8 cellular contexts compared by ENCODE assay signal in genomic region chr1:247331526-247332214, GRCh38. TPM values are rescaled to one million over a fixed set of nuclear protein-coding genes. Genes with fewer than 3 reads are reported as not detected.
DNase-seq lines count a peak whose midpoint lies in the region; ATAC-seq, FAIRE-seq and TF ChIP-seq lines count a peak whose summit lies in the region.

ZNF496 (minus strand) TSS chr1:247331867; CDS start chr1:247329578, 2,289 bp downstream.

- H3K9me3 Mint-ChIP-seq in CD4-positive, alpha-beta memory T cell, result no peaks in the 10 kb centered on the region

- H4K8ac ChIP-seq in H1 (ENCODE audit: extremely low read depth, insufficient read depth, low read length) (peak within 1 kb of the TSS; percentile 86), mesenchymal stem cell (ENCODE audit: low read length) (peak within 1 kb of the TSS; percentile 85)

- TF ChIP-seq EP300 in H1 (IDR thresholded peaks at IDR 0.05; ENCODE audit: borderline replicate concordance in 1 of 2, low read depth in 2 of 2, low read length in 2 of 2), result no peak

- H4K91ac ChIP-seq in H1 (replicated peaks; ENCODE audit: insufficient read length, low read length) (peak within 1 kb of the TSS; percentile 86), mesenchymal stem cell (ENCODE audit: low read length) (peak within 1 kb of the TSS; percentile 76)

- no peaks in the 10 kb centered on the region for H3K36me3 ChIP-seq in CD4-positive, alpha-beta memory T cell (ENCODE audit: insufficient read depth, low read length)
- peaks cover 21 to 31% (median 25%) of the 10 kb centered on the region in 4 experiments; a peak in 7 of 8 replicates for H3K36me3 ChIP-seq in H1 (ENCODE audit: control insufficient read depth in 2 of 4, insufficient read depth in 4 of 4, low read length in 3 of 4)
- peaks cover 33 to 48% of the 10 kb centered on the region in 2 experiments for H3K36me3 ChIP-seq in mesenchymal stem cell (ENCODE audit: control insufficient read depth in 1 of 2, insufficient read depth in 2 of 2, low read depth in 1 of 2, low read length in 2 of 2)

- H3K27ac ChIP-seq in CD4-positive, alpha-beta memory T cell (ENCODE audit: low read depth, low read length), result peak within 1 kb of the TSS; percentile 31
- H3K27ac ChIP-seq in H1 (ENCODE audit: low read depth, low read length), result peak within 1 kb of the TSS; percentile 87
- H3K27ac ChIP-seq in mesenchymal stem cell (ENCODE audit: low read length, poor library complexity, severe bottlenecking), result peak within 1 kb of the TSS; percentile 70

- FAIRE-seq in H1 (lab: Jason Lieb, UNC), result no peak

- peak within 1 kb of the TSS; percentile 86 to 92 for H3K4me2 ChIP-seq in H1 (ENCODE audit: insufficient read depth in 1 of 2, low read depth in 2 of 2, low read length in 2 of 2)
- peak within 1 kb of the TSS; percentile 93 for H3K4me2 ChIP-seq in mesenchymal stem cell (ENCODE audit: low read length, poor library complexity, severe bottlenecking)

- peak; percentile 48 to 65 (median 53) for DNase-seq in CD4-positive, alpha-beta memory T cell
- DNase-seq in NCI-H748 (lab: John Stamatoyannopoulos, UW; ENCODE audit: unreplicated experiment), result peak; percentile 87
- peak; percentile 88 for DNase-seq in activated CD8-positive, alpha-beta memory T cell treated with anti-CD3 and anti-CD28 coated beads for 24 hours
- DNase-seq in H1 (ENCODE audit: low read depth in 1 of 2, low spot score in 2 of 2), result peak; percentile 50 to 93
- peak; percentile 80 for DNase-seq in mesenchymal stem cell
- peak; percentile 33 to 48 for DNase-seq in stimulated activated CD8-positive, alpha-beta memory T cell treated with anti-CD3 and anti-CD28 coated beads, Interleukin-15, amount 100 ng/mL, for 4 hours (ENCODE audit: low read depth in 2 of 2)

- TF ChIP-seq POLR2A in H1 (IDR thresholded peaks at IDR 0.05; ENCODE audit: control extremely low read depth in 1 of 2, low read depth in 2 of 2, low read length in 2 of 2), result peak; percentile 57 to 66

- peak within 1 kb of the TSS; percentile 28 to 69 for H3K4me3 ChIP-seq in CD4-positive, alpha-beta memory T cell (ENCODE audit: low read length in 2 of 2)
- H3K4me3 ChIP-seq in H1 (ENCODE audit: extremely low read depth in 1 of 4, insufficient read depth in 2 of 4, low read depth in 3 of 4, low read length in 4 of 4), result peak within 1 kb of the TSS; percentile 83 to 94 (median 88)
- peak within 1 kb of the TSS; percentile 80 to 88 for H3K4me3 ChIP-seq in mesenchymal stem cell (ENCODE audit: insufficient read depth in 1 of 2, low read depth in 1 of 2, low read length in 2 of 2)

- H3K4me1 ChIP-seq in CD4-positive, alpha-beta memory T cell (ENCODE audit: insufficient read depth, low read length), result peaks cover 16% of the 10 kb centered on the region
- H3K4me1 ChIP-seq in H1 (replicated peaks in 1 of 4; ENCODE audit: control insufficient read depth in 3 of 4, insufficient read depth in 4 of 4, low read length in 3 of 4) (peaks cover 11 to 37% (median 28%) of the 10 kb centered on the region in 4 experiments), mesenchymal stem cell (ENCODE audit: control insufficient read depth, insufficient read depth, low read depth, low read length) (peaks cover 39% of the 10 kb centered on the region)

- CTCF ChIA-PET in CD4-positive, alpha-beta memory T cell (lab: Charles Lee; ENCODE audit: partially characterized antibody), result interaction anchor here (1.1 to 1.7 kb wide), 2 partner anchors 59 to 62 kb away, joined by 3 to 7 read pairs; no protein-coding TSS in a partner anchor
- CTCF ChIA-PET in H1 (lab: Charles Lee; ENCODE audit: partially characterized antibody), result interaction anchor here (1.0 to 2.6 kb wide), 4 partner anchors 8 to 58 kb away, joined by 4 to 9 read pairs (median 4); no protein-coding TSS in a partner anchor

- H2BK15ac ChIP-seq in H1 (ENCODE audit: low read length) (peak within 1 kb of the TSS; percentile 36; the same call in 1 of the 2 replicates), mesenchymal stem cell (ENCODE audit: low read depth, poor library complexity, severe bottlenecking) (peak within 1 kb of the TSS; percentile 92)

- no peak within 1 kb of the TSS for H2AFZ ChIP-seq in H1 (ENCODE audit: low read length)
- peak within 1 kb of the TSS; percentile 68 for H2AFZ ChIP-seq in mesenchymal stem cell (ENCODE audit: low read depth, low read length)

- H3K9ac ChIP-seq in H1 (replicated peaks in 1 of 4; ENCODE audit: extremely low read depth in 1 of 4, low read depth in 3 of 4, low read length in 3 of 4) (peak within 1 kb of the TSS; percentile 83 to 88 (median 87)), mesenchymal stem cell (ENCODE audit: low read length) (peak within 1 kb of the TSS; percentile 93)

- no peak within 1 kb of the TSS for H2BK120ac ChIP-seq in H1 (replicated peaks; ENCODE audit: low read depth, low read length)
- H2BK120ac ChIP-seq in mesenchymal stem cell (ENCODE audit: low read depth, low read length), result peak within 1 kb of the TSS; percentile 80

- H3K4me3 Mint-ChIP-seq in CD4-positive, alpha-beta memory T cell, result peak within 1 kb of the TSS; percentile 92 to 98 (median 93)

- no peak within 1 kb of the TSS; the same call in 1 of the 2 replicates for H2BK20ac ChIP-seq in H1 (ENCODE audit: low read length)

- H2BK12ac ChIP-seq in H1 (ENCODE audit: low read depth, low read length) (no peak within 1 kb of the TSS; the same call in 1 of the 2 replicates), mesenchymal stem cell (ENCODE audit: low read length in 2 of 2) (peak within 1 kb of the TSS in 1 of 2 experiments; percentile 29)

- H3K56ac ChIP-seq in H1 (replicated peaks; ENCODE audit: insufficient read length, low read depth, low read length), result peak within 1 kb of the TSS; percentile 93

- TF ChIP-seq RAD21 in H1 (IDR thresholded peaks at IDR 0.05 in 1 of 2, conservative IDR thresholded peaks at IDR 0.05 in 1 of 2; ENCODE audit: low read depth in 2 of 2, low read length in 2 of 2), result no peak

- H3K4me1 Mint-ChIP-seq in CD4-positive, alpha-beta memory T cell, result peaks cover 1 to 19% (median 13%) of the 10 kb centered on the region in 4 donors

- H4K5ac ChIP-seq in H1 (ENCODE audit: insufficient read length, low read depth, low read length), result peak within 1 kb of the TSS; percentile 73

- 1% methylated on average over 47 of the region's 92 CpGs; no CpG with 5 or more reads in 1 of the 2 experiments for WGBS in H1 (ENCODE audit: extremely low coverage in 1 of 2, insufficient coverage in 1 of 2, insufficient read length in 1 of 2, insufficient replicate concordance in 2 of 2, low coverage in 1 of 2, low lambda C conversion rate in 2 of 2, missing lambda C conversion rate in 1 of 2), 2 experiments
- under 1% methylated on average over 72 of the region's 92 CpGs for WGBS in mesenchymal stem cell

- H3K27ac Mint-ChIP-seq in CD4-positive, alpha-beta memory T cell, result peak within 1 kb of the TSS; percentile 29 to 93 (median 64)

- H3K23ac ChIP-seq in H1 (ENCODE audit: insufficient read length) (no peak within 1 kb of the TSS), mesenchymal stem cell (ENCODE audit: low read length in 2 of 2) (peak within 1 kb of the TSS in 1 of 2 experiments; percentile 29)

- POLR2A ChIA-PET in CD4-positive, alpha-beta memory T cell (lab: Charles Lee; ENCODE audit: partially characterized antibody), result interaction anchor here (0.9 to 1.2 kb wide), 3 partner anchors 10 to 121 kb away, joined by 4 to 7 read pairs (median 4); no protein-coding TSS in a partner anchor
- POLR2A ChIA-PET in H1 (lab: Charles Lee; ENCODE audit: partially characterized antibody), result interaction anchor here (0.7 to 6.0 kb wide), 14 partner anchors 8 to 118 kb away, joined by 3 to 53 read pairs (median 4); no protein-coding TSS in a partner anchor

- H3K79me2 ChIP-seq in H1 (ENCODE audit: control insufficient read depth in 1 of 2, insufficient read depth in 2 of 2, low read length in 2 of 2), result peaks cover 10 to 73% of the 10 kb centered on the region in 2 experiments; a peak in 3 of 4 replicates

- ATAC-seq in GM19397 (IDR thresholded peaks at IDR 0.05; ENCODE audit: unreplicated experiment) (peak; percentile 63), HG03558 (IDR thresholded peaks at IDR 0.05; ENCODE audit: extremely low read depth, unreplicated experiment) (peak; percentile 55)

- H2AK5ac ChIP-seq in H1 (ENCODE audit: low read depth, low read length) (no peak within 1 kb of the TSS), mesenchymal stem cell (ENCODE audit: low read length, severe bottlenecking) (no peak within 1 kb of the TSS)

- H3K79me1 ChIP-seq in H1 (ENCODE audit: low read depth, low read length), result peaks cover 29% of the 10 kb centered on the region; the same call in 1 of the 2 replicates
- peaks cover 50% of the 10 kb centered on the region for H3K79me1 ChIP-seq in mesenchymal stem cell (replicated peaks; ENCODE audit: low read length, poor library complexity, severe bottlenecking)

- H2BK5ac ChIP-seq in H1 (ENCODE audit: low read depth, low read length) (peak within 1 kb of the TSS; percentile 75), mesenchymal stem cell (ENCODE audit: low read depth, low read length, poor library complexity, severe bottlenecking) (peak within 1 kb of the TSS; percentile 85)

- H3K27me3 ChIP-seq in CD4-positive, alpha-beta memory T cell (ENCODE audit: insufficient read depth, low read length), result no peaks in the 10 kb centered on the region
- H3K27me3 ChIP-seq in H1 (replicated peaks in 1 of 4; ENCODE audit: control insufficient read depth in 3 of 4, extremely low read depth in 1 of 4, insufficient read depth in 3 of 4, low read length in 3 of 4), result no peaks in the 10 kb centered on the region
- no peaks in the 10 kb centered on the region for H3K27me3 ChIP-seq in mesenchymal stem cell (ENCODE audit: control insufficient read depth in 1 of 2, insufficient read depth in 1 of 2, low read length in 2 of 2)

- peaks cover 9 to 44% of the 10 kb centered on the region in 2 experiments for H4K20me1 ChIP-seq in H1 (replicated peaks in 1 of 2; ENCODE audit: control insufficient read depth in 1 of 2, insufficient read depth in 2 of 2, low read length in 2 of 2)

- H3K14ac ChIP-seq in H1 (ENCODE audit: insufficient read length) (no peak within 1 kb of the TSS), mesenchymal stem cell (ENCODE audit: low read length in 2 of 2) (peak within 1 kb of the TSS in 1 of 2 experiments; percentile 99)

- peak within 1 kb of the TSS; percentile 97 for H3K4ac ChIP-seq in H1 (replicated peaks; ENCODE audit: insufficient read length, low read depth, low read length)
- H3K4ac ChIP-seq in mesenchymal stem cell (ENCODE audit: low read depth in 1 of 2, low read length in 2 of 2), result peak within 1 kb of the TSS; percentile 61 to 91

- intact Hi-C loops in CD4-positive, alpha-beta memory T cell (cut with micrococcal nuclease), result loop anchor here (1.0 to 2.0 kb wide), 4 partner anchors 121 to 401 kb away; partner anchors contain the start of genes AHCTF1, ZNF669 and ZNF670

- no peaks in the 10 kb centered on the region for H3K9me3 ChIP-seq in CD4-positive, alpha-beta memory T cell (ENCODE audit: control insufficient read depth in 1 of 2, low read length in 2 of 2)
- no peaks in the 10 kb centered on the region for H3K9me3 ChIP-seq in H1 (ENCODE audit: insufficient read depth in 2 of 2, low read depth in 1 of 2, low read length in 1 of 2)
- no peaks in the 10 kb centered on the region for H3K9me3 ChIP-seq in mesenchymal stem cell (ENCODE audit: control insufficient read depth, low read length)

- no peak for TF ChIP-seq CTCF in H1 (IDR thresholded peaks at IDR 0.05; ENCODE audit: control extremely low read depth in 1 of 3, insufficient read depth in 1 of 3, low read depth in 1 of 3, low read length in 3 of 3)

- peaks cover 9% of the 10 kb centered on the region for H3K23me2 ChIP-seq in H1 (ENCODE audit: low read depth, low read length)

- H3K36me3 Mint-ChIP-seq in CD4-positive, alpha-beta memory T cell, result peaks cover 5 to 7% of the 10 kb centered on the region in 2 donors

- peak within 1 kb of the TSS; percentile 85 for H3K18ac ChIP-seq in H1 (ENCODE audit: extremely low read depth, low read length)
- H3K18ac ChIP-seq in mesenchymal stem cell (ENCODE audit: low read depth in 1 of 2, low read length in 2 of 2), result peak within 1 kb of the TSS; percentile 85 to 92

- no peaks in the 10 kb centered on the region for H3K27me3 Mint-ChIP-seq in CD4-positive, alpha-beta memory T cell

RNA-seq across cellular contexts. Expression of gene ZNF496, which starts in this region (rescaled TPM):
- 10 to 100 TPM; 11.3 to 12.4 TPM for total RNA-seq in CD4-positive, alpha-beta memory T cell
- polyA plus RNA-seq in CD4-positive, alpha-beta memory T cell, result 1 to 10 TPM; 1.4 to 2.7 TPM
- total RNA-seq in H1 (2021; fragmentation: NEBNext Ultra II Directional; extraction: Animal tissue kit (Norgen Biotek cat#: 25700)), result 64.2 and 71.4 TPM in 2 replicates
- polyA plus RNA-seq in H1 (2011; rRNA removed), result 27.9 and 37.9 TPM in 2 replicates
- 42.8 TPM for polyA plus RNA-seq in H1 (2011; cell fraction: cytosol; rRNA removed)
- 51.4 TPM for polyA plus RNA-seq in H1 (2011; cell fraction: nucleus; rRNA removed)
- polyA plus RNA-seq in H1 (2012, experiment 1 of 2), result 31.0 to 41.1 TPM (median 37.4 TPM) in 4 replicates
- 31.9 TPM for polyA plus RNA-seq in H1 (2012, experiment 2 of 2)
- 25.3 TPM for polyA plus RNA-seq in H1 (2013, experiment 1 of 2)
- 25.6 TPM for polyA plus RNA-seq in H1 (2013, experiment 2 of 2)
- polyA minus RNA-seq in H1 (2011; rRNA and poly(A)+ RNA removed), result 67.6 and 73.6 TPM in 2 replicates
- 49.5 TPM for polyA minus RNA-seq in H1 (2011; cell fraction: cytosol; rRNA and poly(A)+ RNA removed)
- 46.4 TPM for polyA minus RNA-seq in H1 (2011; cell fraction: nucleus; rRNA and poly(A)+ RNA removed)
- 12.9 TPM for polyA plus RNA-seq in mesenchymal stem cell (2013, experiment 1 of 2)
- 12.9 TPM for polyA plus RNA-seq in mesenchymal stem cell (2013, experiment 2 of 2)

Comparison
In these comparisons a context has a peak if more than half of its experiments do, and no peak if none do; other contexts are left out.
1. Peak in every context shown above with its lines: DNase-seq, ATAC-seq, H3K4me3 ChIP-seq and H3K27ac ChIP-seq.
2. H3K27ac ChIP-seq: peak in every context shown above with its lines; median percentile 87 in H1; 70 in mesenchymal stem cell; 31 in CD4-positive, alpha-beta memory T cell.